12 cellular contexts compared by ENCODE assay signal in the genomic region with DNA sequence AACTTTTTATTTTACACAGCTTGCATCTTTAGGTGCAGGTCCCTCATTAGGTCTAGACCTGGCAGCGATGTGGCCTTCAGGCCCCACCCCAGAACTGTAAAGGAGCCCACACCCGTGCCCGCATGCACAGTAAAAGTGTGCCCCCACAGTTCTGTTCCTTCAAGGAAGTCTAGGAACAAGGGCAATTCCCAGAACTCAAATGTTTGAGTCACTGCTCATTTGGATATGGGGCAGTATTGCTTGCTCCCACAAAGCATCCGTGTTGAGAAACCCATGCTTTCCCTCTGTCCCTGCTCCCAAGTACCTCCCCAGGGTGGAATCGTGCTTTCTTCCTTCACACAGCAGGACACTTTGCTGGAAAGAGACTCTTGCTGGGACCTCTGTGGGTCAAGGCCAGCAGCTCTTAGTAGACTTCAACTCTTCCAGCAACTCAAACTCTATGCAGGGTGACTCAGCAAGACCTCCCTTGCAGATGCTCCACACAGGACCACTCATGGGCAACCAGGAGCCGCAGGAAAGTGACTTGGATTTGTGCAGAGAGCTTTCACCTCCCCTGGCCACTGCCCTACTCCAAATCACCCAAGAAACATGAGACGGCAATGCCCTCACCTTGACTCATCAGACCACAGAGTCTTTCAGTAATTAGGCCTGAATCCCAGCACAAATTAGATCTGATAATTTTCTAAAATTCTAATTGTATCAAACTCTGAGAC. TPM values are rescaled to one million over a fixed set of nuclear protein-coding genes. Genes with fewer than 3 reads are reported as not detected.
DNase-seq lines count a peak whose midpoint lies in the region; ATAC-seq, FAIRE-seq and TF ChIP-seq lines count a peak whose summit lies in the region.
"Had no signal": no experiment of that assay in that cellular context is flagged by ENCODE, and none has a peak within 500 bp of the region (broad histone marks: within the 10 kb centered on the region; RNA-seq: fewer than 3 reads in every experiment).

No MANE protein-coding gene starts in this region.

- H2AFZ ChIP-seq in keratinocyte (ENCODE audit: control insufficient read depth, low read length), result no peak overlapping the region

- DNase-seq in BJ (ENCODE audit: low read depth) (peak; percentile 37), HT1080 (ENCODE audit: low read depth) (peak; percentile 95), astrocyte of the hippocampus (ENCODE audit: low read depth, low spot score) (peak; percentile 75), keratinocyte (ENCODE audit: low read depth, low spot score) (peak; percentile 73), sigmoid colon (no peak), SJCRH30 (no peak), endothelial cell (ENCODE audit: low spot score) (no peak)
- DNase-seq: central memory CD4-positive, alpha-beta T cell; glutamatergic neuron had no signal

- TF ChIP-seq CTCF in BJ (IDR thresholded peaks at IDR 0.05; ENCODE audit: insufficient read depth, low read depth, low read length), result no peak
- no peak for TF ChIP-seq CTCF in keratinocyte (optimal IDR thresholded peaks at IDR 0.05 in 1 of 3, IDR thresholded peaks at IDR 0.05 in 1 of 3, conservative IDR thresholded peaks at IDR 0.05 in 1 of 3; ENCODE audit: extremely low read depth in 1 of 3, insufficient read depth in 2 of 3, low read length in 3 of 3)
- TF ChIP-seq CTCF in sigmoid colon (IDR thresholded peaks at IDR 0.05), result no peak
- no peak for TF ChIP-seq CTCF in endothelial cell (IDR thresholded peaks at IDR 0.05; ENCODE audit: unreplicated experiment)

- H3K4me1 ChIP-seq in keratinocyte (ENCODE audit: control insufficient read depth, extremely low read depth, insufficient read depth, low read length), result peaks cover 97% of the 10 kb centered on the region
- H3K4me1 ChIP-seq in sigmoid colon, result peaks cover 0 to 56% (median 42%) of the 10 kb centered on the region in 4 donors
- peaks cover 7% of the 10 kb centered on the region for H3K4me1 ChIP-seq in SJCRH30

- CTCF ChIA-PET in BJ (lab: Yijun Ruan, JAX), result no interaction called here

- POLR2A ChIA-PET in BJ (lab: Charles Lee), result no interaction called here

- no peaks in the 10 kb centered on the region for H3K36me3 Mint-ChIP-seq in endothelial cell (ENCODE audit: low read depth, unreplicated experiment)

- H3K9ac ChIP-seq in keratinocyte (ENCODE audit: control insufficient read depth, extremely low read depth, insufficient read depth, low read length), result peak overlapping the region; percentile 31

- peak; percentile 85 for FAIRE-seq in keratinocyte (lab: Jason Lieb, UNC)
- FAIRE-seq: HepG2 had no signal

- H3K9me1 ChIP-seq in keratinocyte (ENCODE audit: control insufficient read depth, extremely low read depth, insufficient read depth, low read length), result peaks cover 19% of the 10 kb centered on the region

- WGBS in sigmoid colon, 2 donors, result 50 to 82% methylated on average over 7 of the region's 7 CpGs

- no peak for ATAC-seq in GM21526 (IDR thresholded peaks at IDR 0.05; ENCODE audit: low FRiP score, unreplicated experiment)
- ATAC-seq: HepG2 had no signal

- peak overlapping the region; percentile 86 for H3K4me2 ChIP-seq in keratinocyte (ENCODE audit: control insufficient read depth, extremely low read depth, insufficient read depth, low read depth, low read length)

- H3K79me2 ChIP-seq in keratinocyte (ENCODE audit: control insufficient read depth, insufficient read depth, low read length), result peaks cover 95% of the 10 kb centered on the region

- H3K4me1 Mint-ChIP-seq in endothelial cell (ENCODE audit: unreplicated experiment), result peaks cover 34% of the 10 kb centered on the region

- dilution Hi-C loops in keratinocyte (cut with MboI; ENCODE audit: extremely low pct_ligation_motif_present, low sequenced_read_pairs), result no loop called here

- no peak for TF ChIP-seq POLR2A in sigmoid colon (IDR thresholded peaks at IDR 0.05)

- H3K27ac ChIP-seq in keratinocyte (ENCODE audit: control insufficient read depth, insufficient read depth, low read length) (peak overlapping the region; percentile 69), sigmoid colon (no peak overlapping the region), SJCRH30 (no peak overlapping the region)

- no peak for TF ChIP-seq EP300 in sigmoid colon (IDR thresholded peaks at IDR 0.05)

- intact Hi-C loops in sigmoid colon (cut with DNase I), result no loop called here

- H3K9me3 Mint-ChIP-seq in endothelial cell (ENCODE audit: unreplicated experiment), result no peaks in the 10 kb centered on the region

- H3K9me3 ChIP-seq in keratinocyte (ENCODE audit: control insufficient read depth, low read depth, low read length) (no peaks in the 10 kb centered on the region), sigmoid colon (no peaks in the 10 kb centered on the region), SJCRH30 (replicated peaks) (no peaks in the 10 kb centered on the region)

- H3K27me3 ChIP-seq in BJ (ENCODE audit: control insufficient read depth, insufficient read depth, low read length) (no peaks in the 10 kb centered on the region), keratinocyte (ENCODE audit: control insufficient read depth, extremely low read depth, insufficient read depth, low read length) (no peaks in the 10 kb centered on the region), sigmoid colon (no peaks in the 10 kb centered on the region), SJCRH30 (no peaks in the 10 kb centered on the region)

- H3K36me3 ChIP-seq in BJ (ENCODE audit: control insufficient read depth, insufficient read depth, low read length) (no peaks in the 10 kb centered on the region), keratinocyte (ENCODE audit: control insufficient read depth in 2 of 2, extremely low read depth in 1 of 2, insufficient read depth in 2 of 2, low read length in 2 of 2) (peaks cover 4 to 25% of the 10 kb centered on the region in 2 experiments), sigmoid colon (no peaks in the 10 kb centered on the region), SJCRH30 (peaks cover 12% of the 10 kb centered on the region)

- H3K4me3 Mint-ChIP-seq in endothelial cell (ENCODE audit: unreplicated experiment), result no peak overlapping the region

- H3K27me3 Mint-ChIP-seq in endothelial cell (ENCODE audit: unreplicated experiment), result peaks cover 6% of the 10 kb centered on the region

- no peak overlapping the region for H3K27ac Mint-ChIP-seq in endothelial cell (ENCODE audit: unreplicated experiment)
- H3K27ac Mint-ChIP-seq: progenitor cell of endocrine pancreas had no signal

- H3K4me3 ChIP-seq in BJ (ENCODE audit: low read depth, low read length) (no peak overlapping the region), keratinocyte (ENCODE audit: control insufficient read depth in 2 of 3, extremely low read depth in 1 of 3, insufficient read depth in 2 of 3, low read depth in 1 of 3, low read length in 3 of 3) (peak overlapping the region; percentile 12 to 47 (median 38)), sigmoid colon (no peak overlapping the region), SJCRH30 (no peak overlapping the region)

- peaks cover 42% of the 10 kb centered on the region for H4K20me1 ChIP-seq in keratinocyte (ENCODE audit: control insufficient read depth, extremely low read depth, insufficient read depth, low read length)

RNA-seq across cellular contexts. Expression of gene SLC7A1, which starts 12.3 kb away (rescaled TPM):
- 17.8 and 43.2 TPM in 2 replicates for polyA plus RNA-seq in BJ (2011; rRNA removed)
- polyA minus RNA-seq in BJ (2011; rRNA and poly(A)+ RNA removed), result 43.2 and 64.7 TPM in 2 replicates
- total RNA-seq in HT1080 (2014; rRNA removed; shearing (Covaris generic)), result 24.7 and 26.2 TPM in 2 replicates
- 40.4 and 49.5 TPM in 2 replicates for polyA plus RNA-seq in HT1080 (2015; cell fraction: cytosol; rRNA removed)
- 112 and 118 TPM in 2 replicates for polyA plus RNA-seq in HT1080 (2015; cell fraction: nucleus; rRNA removed)
- polyA plus RNA-seq in keratinocyte, result 36.1 to 73.7 TPM (median 41.5 TPM) in 3 replicates
- 29.0 TPM for polyA plus RNA-seq in keratinocyte (2011; ENCODE audit: low read depth)
- polyA plus RNA-seq in keratinocyte (2011; cell fraction: cytosol; rRNA removed), result 29.0 and 29.6 TPM in 2 replicates
- 217 and 223 TPM in 2 replicates for polyA plus RNA-seq in keratinocyte (2011; cell fraction: nucleus; rRNA removed)
- polyA plus RNA-seq in keratinocyte (2012; ENCODE audit: low replicate concordance), result 51.2 and 86.6 TPM in 2 replicates
- 78.9 to 264 TPM (median 111 TPM) in 3 replicates for polyA minus RNA-seq in keratinocyte
- polyA minus RNA-seq in keratinocyte (2011; cell fraction: cytosol; rRNA and poly(A)+ RNA removed), result 71.4 TPM
- polyA minus RNA-seq in keratinocyte (2011; cell fraction: nucleus; rRNA and poly(A)+ RNA removed), result 301 and 398 TPM in 2 replicates
- 10 to 100 TPM; 11.8 to 21.3 (median 15.9) TPM for total RNA-seq in sigmoid colon
- 10 to 100 TPM in 1 of 3 donors, 1 to 10 TPM in 2; 2.4 to 25.6 (median 3.5) TPM for polyA plus RNA-seq in sigmoid colon
- 30.3 and 32.6 TPM in 2 replicates for total RNA-seq in SJCRH30 (2014; rRNA removed; shearing (Covaris generic))
- total RNA-seq in endothelial cell (ENCODE audit: unreplicated experiment), result 17.4 TPM

Comparison
In these comparisons a context has a peak if more than half of its experiments do, and no peak if none do; other contexts are left out.
1. DNase-seq: peak in BJ (single experiment), HT1080 (single experiment), astrocyte of the hippocampus (single experiment) and keratinocyte (single experiment); none in sigmoid colon (single experiment), SJCRH30 (0 of 2) and endothelial cell (single experiment).
2. H3K4me3 ChIP-seq: peak in keratinocyte (3 of 3); none in BJ (single experiment), sigmoid colon (0 of 4) and SJCRH30 (single experiment).